9 cellular contexts compared by ENCODE assay signal in genomic region chr12:81329088-81329487, GRCh38.
DNase-seq lines count a peak whose midpoint lies in the region; ATAC-seq, FAIRE-seq and TF ChIP-seq lines count a peak whose summit lies in the region.
"Had no signal": no experiment of that assay in that cellular context is flagged by ENCODE, and none has a peak within 500 bp of the region (broad histone marks: within the 10 kb centered on the region; RNA-seq: fewer than 3 reads in every experiment).

No MANE protein-coding gene starts in this region.

- DNase-seq in AG09319 (ENCODE audit: extremely low read depth, low read depth): no peak
- no peak for DNase-seq in GM12878 (ENCODE audit: low read depth, low spot score)
- no peak for DNase-seq in CD4-positive, alpha-beta T cell
- no peak for DNase-seq in neuronal stem cell (ENCODE audit: low spot score)
- no peak for DNase-seq in stimulated activated CD4-positive, alpha-beta T cell treated with anti-CD3 and anti-CD28 coated beads, Interleukin-4, amount 100 ng/mL, for 1 hour
- DNase-seq in NCI-H2196 treated with DMSO at 0.1 percent for 48 hours (lab: John Stamatoyannopoulos, UW; ENCODE audit: unreplicated experiment): no peak

- H3K4me2 ChIP-seq in GM12878 (ENCODE audit: control insufficient read depth, insufficient read depth): no peak overlapping the region
- no peak overlapping the region for H3K4me2 ChIP-seq in neuronal stem cell (ENCODE audit: insufficient read depth, low read length, poor library complexity, severe bottlenecking)

- in situ Hi-C loops in GM12878 (cut with MboI): no loop called here

- no peak overlapping the region for H3K4me3 ChIP-seq in GM12878
- H3K4me3 ChIP-seq in neuronal stem cell (ENCODE audit: low read length in 2 of 2): no peak overlapping the region

- no peak overlapping the region for H4K91ac ChIP-seq in neuronal stem cell (ENCODE audit: low read depth, low read length, poor library complexity)

- H2AFZ ChIP-seq in GM12878 (ENCODE audit: control insufficient read depth, low read depth, low read length) (no peak overlapping the region), neuronal stem cell (ENCODE audit: low read length) (no peak overlapping the region)

- H2BK120ac ChIP-seq in neuronal stem cell (ENCODE audit: low read depth, low read length): no peak overlapping the region

- H4K20me1 ChIP-seq in GM12878 (ENCODE audit: control insufficient read depth, insufficient read depth): no peaks in the 10 kb centered on the region

- H3K9ac ChIP-seq in GM12878 (ENCODE audit: control insufficient read depth, insufficient read depth, low read length): no peak overlapping the region
- H3K9ac ChIP-seq in neuronal stem cell (ENCODE audit: low read depth, low read length, poor library complexity): no peak overlapping the region

- peaks cover 8% of the 10 kb centered on the region for H3K9me3 Mint-ChIP-seq in CD4-positive, alpha-beta T cell

- no peak overlapping the region for H2BK5ac ChIP-seq in neuronal stem cell (ENCODE audit: low read length)

- 0% methylated on average over 2 of the region's 2 CpGs for WGBS in GM12878 (ENCODE audit: insufficient coverage, insufficient replicate concordance, low lambda C conversion rate, missing lambda C conversion rate)
- no CpG with 5 or more reads among the region's 2 CpGs for WGBS in neuronal stem cell (ENCODE audit: extremely low coverage in 2 of 2, insufficient read length in 2 of 2, insufficient replicate concordance in 1 of 2), 2 donors

- no peak for TF ChIP-seq EP300 in GM12878 (IDR thresholded peaks at IDR 0.05; ENCODE audit: borderline replicate concordance in 1 of 2, control insufficient read depth in 1 of 2, low read depth in 2 of 2, low read length in 2 of 2)

- H3K4ac ChIP-seq in neuronal stem cell (ENCODE audit: low read length): no peak overlapping the region

- no peaks in the 10 kb centered on the region for H3K79me2 ChIP-seq in GM12878 (ENCODE audit: control insufficient read depth, insufficient read depth, low read length)

- intact Hi-C loops in GM12878 (cut with micrococcal nuclease; ENCODE audit: unreplicated experiment): no loop called here
- intact Hi-C loops in CD4-positive, alpha-beta T cell (cut with DNase I, micrococcal nuclease): no loop called here

- no peaks in the 10 kb centered on the region for H3K79me1 ChIP-seq in neuronal stem cell (ENCODE audit: low read depth, low read length)

- H3K4me1 Mint-ChIP-seq in CD4-positive, alpha-beta T cell (ENCODE audit: low read depth): no peaks in the 10 kb centered on the region
- H3K4me1 Mint-ChIP-seq: central memory CD8-positive, alpha-beta T cell had no signal

- H3K36me3 ChIP-seq in GM12878 (ENCODE audit: control insufficient read depth in 2 of 2, insufficient read depth in 2 of 2, low read length in 1 of 2): no peaks in the 10 kb centered on the region
- H3K36me3 ChIP-seq in neuronal stem cell (replicated peaks in 1 of 2; ENCODE audit: control insufficient read depth in 2 of 2, insufficient read depth in 2 of 2, low read length in 2 of 2): no peaks in the 10 kb centered on the region

- CTCF ChIA-PET in GM12878 (lab: Yijun Ruan, JAX): interaction anchor here (0.6 to 1.5 kb wide), 5 partner anchors 20 to 829 kb away, joined by 3 to 4 read pairs (median 4); no protein-coding TSS in a partner anchor
- CTCF ChIA-PET in CD4-positive, alpha-beta T cell (lab: Charles Lee): no interaction called here

- no peak overlapping the region for H2AK5ac ChIP-seq in neuronal stem cell (ENCODE audit: low read depth, low read length)

- no peaks in the 10 kb centered on the region for H3K36me3 Mint-ChIP-seq in CD4-positive, alpha-beta T cell (ENCODE audit: low read depth)

- H3K18ac ChIP-seq in neuronal stem cell (ENCODE audit: low read length): no peak overlapping the region

- peak; percentile 30; the same call in 1 of the 2 replicates for TF ChIP-seq RAD21 in GM12878 (IDR thresholded peaks at IDR 0.05; ENCODE audit: insufficient read depth, low read depth, low read length)

- RAD21 ChIA-PET in GM12878 (lab: Charles Lee; ENCODE audit: unreplicated experiment): no interaction called here

- H2BK15ac ChIP-seq in neuronal stem cell (ENCODE audit: low read length): no peak overlapping the region

- SMC1A ChIA-PET in GM12878 (lab: Charles Lee; ENCODE audit: uncharacterized antibody, unreplicated experiment): interaction anchor here (1.2 kb wide), 1 partner anchor 12 kb away, joined by 4 read pairs; no protein-coding TSS in a partner anchor

- no peak overlapping the region for H3K27ac Mint-ChIP-seq in CD4-positive, alpha-beta T cell

- H3K27ac ChIP-seq in GM12878 (ENCODE audit: control insufficient read depth, insufficient read depth) (no peak overlapping the region), neuronal stem cell (replicated peaks; ENCODE audit: low read length) (no peak overlapping the region)
- H3K27ac ChIP-seq in CD4-positive, alpha-beta T cell (ENCODE audit: low read depth, low read length): no peak overlapping the region

- no peak overlapping the region for H3K23ac ChIP-seq in neuronal stem cell (ENCODE audit: low read depth, low read length, poor library complexity)

- TF ChIP-seq POLR2A in GM12878 (IDR thresholded peaks at IDR 0.05; ENCODE audit: low read depth, low read length): no peak

- no peaks in the 10 kb centered on the region for H3K27me3 Mint-ChIP-seq in CD4-positive, alpha-beta T cell
- H3K27me3 Mint-ChIP-seq: central memory CD8-positive, alpha-beta T cell had no signal

- FAIRE-seq in GM12878 (lab: Jason Lieb, UNC): no peak

- H3K9me3 ChIP-seq in GM12878 (replicated peaks; ENCODE audit: control insufficient read depth, insufficient read depth, low read length): no peaks in the 10 kb centered on the region
- no peaks in the 10 kb centered on the region for H3K9me3 ChIP-seq in CD4-positive, alpha-beta T cell (ENCODE audit: control insufficient read depth, low read length)
- no peaks in the 10 kb centered on the region for H3K9me3 ChIP-seq in neuronal stem cell (replicated peaks in 1 of 2; ENCODE audit: control insufficient read depth in 2 of 2, insufficient read depth in 1 of 2, low read depth in 1 of 2, low read length in 2 of 2)

- peak; percentile 86 for ATAC-seq in GM19351 (IDR thresholded peaks at IDR 0.05; ENCODE audit: unreplicated experiment)
- ATAC-seq in HG03565 (IDR thresholded peaks at IDR 0.05; ENCODE audit: unreplicated experiment): peak; percentile 77
- ATAC-seq in GM12878: peak; percentile 84
- ATAC-seq in CD4-positive, alpha-beta T cell (ENCODE audit: poor library complexity): no peak

- no TSS peak for BruUV-seq in GM12878 (replicated peaks; lab: Mats Ljungman, UMichigan)

- H3K27me3 ChIP-seq in GM12878 (replicated peaks in 1 of 2; ENCODE audit: control insufficient read depth in 2 of 2, insufficient read depth in 2 of 2, low read length in 1 of 2): no peaks in the 10 kb centered on the region
- no peaks in the 10 kb centered on the region for H3K27me3 ChIP-seq in CD4-positive, alpha-beta T cell (ENCODE audit: control insufficient read depth, insufficient read depth, low read length)
- H3K27me3 ChIP-seq in neuronal stem cell (ENCODE audit: control insufficient read depth in 3 of 3, insufficient read depth in 3 of 3, low read depth in 1 of 3, low read length in 3 of 3): no peaks in the 10 kb centered on the region

- no peak overlapping the region for H3K4me3 Mint-ChIP-seq in CD4-positive, alpha-beta T cell
- H3K4me3 Mint-ChIP-seq: central memory CD8-positive, alpha-beta T cell had no signal

- H4K8ac ChIP-seq in neuronal stem cell (ENCODE audit: low read depth, low read length): no peak overlapping the region

- H3K4me1 ChIP-seq in GM12878 (ENCODE audit: control insufficient read depth, insufficient read depth, low read length) (no peaks in the 10 kb centered on the region), neuronal stem cell (ENCODE audit: control insufficient read depth in 2 of 2, insufficient read depth in 1 of 2, low read depth in 1 of 2, low read length in 2 of 2) (no peaks in the 10 kb centered on the region)

- TF ChIP-seq CTCF in AG09319 (IDR thresholded peaks at IDR 0.05; ENCODE audit: low read depth, low read length) (peak; percentile 18), GM12878 (IDR thresholded peaks at IDR 0.05 in 2 of 3, conservative IDR thresholded peaks at IDR 0.05 in 1 of 3; ENCODE audit: control insufficient read depth in 2 of 3, extremely low read depth in 1 of 3, insufficient read depth in 1 of 3, low read depth in 3 of 3, low read length in 3 of 3) (peak; percentile 39 to 72 (median 51); a peak in 5 of 6 replicates)
- TF ChIP-seq CTCF in CD4-positive, alpha-beta T cell (IDR thresholded peaks at IDR 0.05): no peak

- H3K14ac ChIP-seq in neuronal stem cell (ENCODE audit: low read length): no peak overlapping the region

- POLR2A ChIA-PET in GM12878 (lab: Charles Lee): no interaction called here
- POLR2A ChIA-PET in CD4-positive, alpha-beta T cell (lab: Charles Lee): no interaction called here

- no peak overlapping the region for H2BK12ac ChIP-seq in neuronal stem cell (ENCODE audit: low read length)

TF ChIP-seq in GM12878, 131 proteins besides CTCF, POLR2A, EP300 and RAD21 (continues in another document):
- no peak for TF ChIP-seq ZBTB4 (CRISPR knock-in tag; IDR thresholded peaks at IDR 0.05)
- no peak for TF ChIP-seq ZNF622 (IDR thresholded peaks at IDR 0.05)
- no peak for TF ChIP-seq ZSCAN29 (IDR thresholded peaks at IDR 0.05)
- TF ChIP-seq SIN3A (IDR thresholded peaks at IDR 0.05; ENCODE audit: low read depth, low read length): no peak
